Comparison of ENCODE assay signal across 9 cellular contexts in genomic region chr2:17879137-17879912, GRCh38. TPM values are rescaled to one million over a fixed set of nuclear protein-coding genes. Genes with fewer than 3 reads are reported as not detected.
DNase-seq lines count a peak whose midpoint lies in the region; ATAC-seq and TF ChIP-seq lines count a peak whose summit lies in the region.
"Had no signal": no experiment of that assay in that cellular context is flagged by ENCODE, and none has a peak within 500 bp of the region (broad histone marks: within the 10 kb centered on the region; RNA-seq: fewer than 3 reads in every experiment).

No MANE protein-coding gene starts in this region.

- peak overlapping the region; percentile 58 for H3K4me3 Mint-ChIP-seq in activated CD8-positive, alpha-beta T cell treated with anti-CD3 and anti-CD28 coated beads, Interleukin-2, amount 10 ng/mL, durations not matched to agents 7 days and 5 days
- peak overlapping the region; percentile 65 for H3K4me3 Mint-ChIP-seq in osteocyte (ENCODE audit: unreplicated experiment)

- DNase-seq in D341Med (ENCODE audit: low spot score) (peak; percentile 71), NCI-H1694 (lab: John Stamatoyannopoulos, UW) (peak; percentile 97), globus pallidus (ENCODE audit: low spot score) (peak; percentile 45), osteocyte (ENCODE audit: extremely low spot score, unreplicated experiment) (no peak)
- no peak for DNase-seq in activated CD8-positive, alpha-beta T cell treated with anti-CD3 and anti-CD28 coated beads, Interleukin-2, amount 10 ng/mL, durations not matched to agents 7 days and 5 days

- POLR2A ChIA-PET in activated CD8-positive, alpha-beta T cell treated with anti-CD3 and anti-CD28 coated beads, Interleukin-2, amount 10 ng/mL, durations not matched to agents 7 days and 5 days (lab: Charles Lee) = no interaction called here

- H3K27me3 Mint-ChIP-seq in activated CD8-positive, alpha-beta T cell treated with anti-CD3 and anti-CD28 coated beads, Interleukin-2, amount 10 ng/mL, durations not matched to agents 7 days and 5 days (ENCODE audit: low read depth) = peaks cover 57% of the 10 kb centered on the region
- peaks cover 69% of the 10 kb centered on the region for H3K27me3 Mint-ChIP-seq in osteocyte (ENCODE audit: unreplicated experiment)

- H3K9me3 Mint-ChIP-seq in activated CD8-positive, alpha-beta T cell treated with anti-CD3 and anti-CD28 coated beads, Interleukin-2, amount 10 ng/mL, durations not matched to agents 7 days and 5 days (ENCODE audit: insufficient read depth) = no peaks in the 10 kb centered on the region
- no peaks in the 10 kb centered on the region for H3K9me3 Mint-ChIP-seq in osteocyte (ENCODE audit: unreplicated experiment)

- peaks cover 11% of the 10 kb centered on the region for H3K4me1 Mint-ChIP-seq in activated CD8-positive, alpha-beta T cell treated with anti-CD3 and anti-CD28 coated beads, Interleukin-2, amount 10 ng/mL, durations not matched to agents 7 days and 5 days (ENCODE audit: low read depth)
- peaks cover 12% of the 10 kb centered on the region for H3K4me1 Mint-ChIP-seq in osteocyte (ENCODE audit: unreplicated experiment)

- no peak for TF ChIP-seq CTCF in osteocyte (IDR thresholded peaks at IDR 0.05)

- ATAC-seq in GM21825 (IDR thresholded peaks at IDR 0.05; ENCODE audit: unreplicated experiment) = peak; percentile 16
- ATAC-seq in activated CD8-positive, alpha-beta T cell treated with anti-CD3 and anti-CD28 coated beads, Interleukin-2, amount 10 ng/mL, durations not matched to agents 7 days and 5 days = peak; percentile 28
- ATAC-seq in HG03135 (IDR thresholded peaks at IDR 0.05; ENCODE audit: unreplicated experiment) = no peak
- ATAC-seq in HG02970 (IDR thresholded peaks at IDR 0.05; ENCODE audit: low FRiP score, unreplicated experiment) = no peak

- CTCF ChIA-PET in activated CD8-positive, alpha-beta T cell treated with anti-CD3 and anti-CD28 coated beads, Interleukin-2, amount 10 ng/mL, durations not matched to agents 7 days and 5 days (lab: Charles Lee) = no interaction called here

- no peak overlapping the region for H3K27ac Mint-ChIP-seq in activated CD8-positive, alpha-beta T cell treated with anti-CD3 and anti-CD28 coated beads, Interleukin-2, amount 10 ng/mL, durations not matched to agents 7 days and 5 days
- H3K27ac Mint-ChIP-seq in osteocyte (ENCODE audit: unreplicated experiment) = no peak overlapping the region

- H3K36me3 Mint-ChIP-seq in activated CD8-positive, alpha-beta T cell treated with anti-CD3 and anti-CD28 coated beads, Interleukin-2, amount 10 ng/mL, durations not matched to agents 7 days and 5 days (ENCODE audit: low read depth) = no peaks in the 10 kb centered on the region
- no peaks in the 10 kb centered on the region for H3K36me3 Mint-ChIP-seq in osteocyte (ENCODE audit: unreplicated experiment)

RNA-seq across cellular contexts. Expression of gene KCNS3, which starts 0.9 kb away (rescaled TPM):
- not detected for total RNA-seq in activated CD8-positive, alpha-beta T cell treated with anti-CD3 and anti-CD28 coated beads, Interleukin-2, amount 10 ng/mL, durations not matched to agents 7 days and 5 days
- not detected in 2 replicates for total RNA-seq in osteocyte
- total RNA-seq: activated CD8-positive, alpha-beta memory T cell treated with anti-CD3 and anti-CD28 coated beads for 36 hours had no signal

Comparison
In these comparisons a context has a peak if more than half of its experiments do, and no peak if none do; other contexts are left out.
1. DNase-seq: peak in D341Med (single experiment), NCI-H1694 (single experiment) and globus pallidus (single experiment); none in activated CD8-positive, alpha-beta T cell treated with anti-CD3 and anti-CD28 coated beads, Interleukin-2, amount 10 ng/mL, durations not matched to agents 7 days and 5 days (single experiment) and osteocyte (single experiment).
2. ATAC-seq: peak in GM21825 (single experiment) and activated CD8-positive, alpha-beta T cell treated with anti-CD3 and anti-CD28 coated beads, Interleukin-2, amount 10 ng/mL, durations not matched to agents 7 days and 5 days (single experiment); none in HG03135 (single experiment) and HG02970 (single experiment).